Comparison of ENCODE assay signal across 1 cellular context in genomic region chr11:59551651-59552521, GRCh38.
TF ChIP-seq lines count a peak whose summit lies in the region.

No MANE protein-coding gene starts in this region.

TF ChIP-seq in K562, 482 proteins besides CTCF, POLR2A, EP300 and RAD21 (continues in another document):
- 0 out of 2 replicates have a peak, but pooled peaks have one; percentile 69 for TF ChIP-seq ZNF764 (CRISPR knock-in tag; IDR thresholded peaks at IDR 0.05; ENCODE audit: low read depth)
- 0 out of 2 replicates have a peak, but pooled peaks have one; percentile 17 for TF ChIP-seq NCOR1 (IDR thresholded peaks at IDR 0.05)
- 0 out of 2 replicates have a peak, but pooled peaks have one; percentile 30 for TF ChIP-seq CBX1 (IDR thresholded peaks at IDR 0.05; ENCODE audit: low read depth)
- no peak; the same call in 1 of the 2 replicates for TF ChIP-seq SOX6 (IDR thresholded peaks at IDR 0.05)
- TF ChIP-seq MBD2 (IDR thresholded peaks at IDR 0.05; ENCODE audit: borderline replicate concordance, low read depth): 0 out of 2 replicates have a peak, but pooled peaks have one; percentile 2
- TF ChIP-seq ZNF644 (tag; IDR thresholded peaks at IDR 0.05; ENCODE audit: low read depth): 0 out of 2 replicates have a peak, but pooled peaks have one; percentile 50
- 0 out of 2 replicates have a peak, but pooled peaks have one; percentile 40 for TF ChIP-seq ZNF175 (CRISPR knock-in tag; IDR thresholded peaks at IDR 0.05; ENCODE audit: low read depth)
- TF ChIP-seq SMARCA5 (IDR thresholded peaks at IDR 0.05): peak; percentile 10; the same call in 1 of the 2 replicates
- TF ChIP-seq, protein P1, sequence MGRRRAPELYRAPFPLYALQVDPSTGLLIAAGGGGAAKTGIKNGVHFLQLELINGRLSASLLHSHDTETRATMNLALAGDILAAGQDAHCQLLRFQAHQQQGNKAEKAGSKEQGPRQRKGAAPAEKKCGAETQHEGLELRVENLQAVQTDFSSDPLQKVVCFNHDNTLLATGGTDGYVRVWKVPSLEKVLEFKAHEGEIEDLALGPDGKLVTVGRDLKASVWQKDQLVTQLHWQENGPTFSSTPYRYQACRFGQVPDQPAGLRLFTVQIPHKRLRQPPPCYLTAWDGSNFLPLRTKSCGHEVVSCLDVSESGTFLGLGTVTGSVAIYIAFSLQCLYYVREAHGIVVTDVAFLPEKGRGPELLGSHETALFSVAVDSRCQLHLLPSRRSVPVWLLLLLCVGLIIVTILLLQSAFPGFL (CRISPR knock-in tag; IDR thresholded peaks at IDR 0.05): no peak
- 0 out of 2 replicates have a peak, but pooled peaks have one; percentile 10 for TF ChIP-seq HDAC8 (tag; IDR thresholded peaks at IDR 0.05)
- 0 out of 2 replicates have a peak, but pooled peaks have one; percentile 66 for TF ChIP-seq ILF3 (IDR thresholded peaks at IDR 0.05; ENCODE audit: borderline replicate concordance)
- TF ChIP-seq, protein P2, sequence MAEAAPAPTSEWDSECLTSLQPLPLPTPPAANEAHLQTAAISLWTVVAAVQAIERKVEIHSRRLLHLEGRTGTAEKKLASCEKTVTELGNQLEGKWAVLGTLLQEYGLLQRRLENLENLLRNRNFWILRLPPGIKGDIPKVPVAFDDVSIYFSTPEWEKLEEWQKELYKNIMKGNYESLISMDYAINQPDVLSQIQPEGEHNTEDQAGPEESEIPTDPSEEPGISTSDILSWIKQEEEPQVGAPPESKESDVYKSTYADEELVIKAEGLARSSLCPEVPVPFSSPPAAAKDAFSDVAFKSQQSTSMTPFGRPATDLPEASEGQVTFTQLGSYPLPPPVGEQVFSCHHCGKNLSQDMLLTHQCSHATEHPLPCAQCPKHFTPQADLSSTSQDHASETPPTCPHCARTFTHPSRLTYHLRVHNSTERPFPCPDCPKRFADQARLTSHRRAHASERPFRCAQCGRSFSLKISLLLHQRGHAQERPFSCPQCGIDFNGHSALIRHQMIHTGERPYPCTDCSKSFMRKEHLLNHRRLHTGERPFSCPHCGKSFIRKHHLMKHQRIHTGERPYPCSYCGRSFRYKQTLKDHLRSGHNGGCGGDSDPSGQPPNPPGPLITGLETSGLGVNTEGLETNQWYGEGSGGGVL (CRISPR knock-in tag; IDR thresholded peaks at IDR 0.05): no peak
- TF ChIP-seq, protein P3, sequence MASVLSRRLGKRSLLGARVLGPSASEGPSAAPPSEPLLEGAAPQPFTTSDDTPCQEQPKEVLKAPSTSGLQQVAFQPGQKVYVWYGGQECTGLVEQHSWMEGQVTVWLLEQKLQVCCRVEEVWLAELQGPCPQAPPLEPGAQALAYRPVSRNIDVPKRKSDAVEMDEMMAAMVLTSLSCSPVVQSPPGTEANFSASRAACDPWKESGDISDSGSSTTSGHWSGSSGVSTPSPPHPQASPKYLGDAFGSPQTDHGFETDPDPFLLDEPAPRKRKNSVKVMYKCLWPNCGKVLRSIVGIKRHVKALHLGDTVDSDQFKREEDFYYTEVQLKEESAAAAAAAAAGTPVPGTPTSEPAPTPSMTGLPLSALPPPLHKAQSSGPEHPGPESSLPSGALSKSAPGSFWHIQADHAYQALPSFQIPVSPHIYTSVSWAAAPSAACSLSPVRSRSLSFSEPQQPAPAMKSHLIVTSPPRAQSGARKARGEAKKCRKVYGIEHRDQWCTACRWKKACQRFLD (CRISPR knock-in tag; IDR thresholded peaks at IDR 0.05): peak; percentile 75
- 0 out of 4 replicates have a peak, but pooled peaks of 1 of the 2 experiments have one; percentile 9 for TF ChIP-seq MAZ (CRISPR knock-in tag; conservative IDR thresholded peaks at IDR 0.05 in 1 of 2, IDR thresholded peaks at IDR 0.05 in 1 of 2)
- no peak for TF ChIP-seq HIVEP1 (CRISPR knock-in tag; IDR thresholded peaks at IDR 0.05)
- 0 out of 2 replicates have a peak, but pooled peaks have one; percentile 25 for TF ChIP-seq SMAD4 (CRISPR knock-in tag; conservative IDR thresholded peaks at IDR 0.05)
- no peak for TF ChIP-seq ATF7 (IDR thresholded peaks at IDR 0.05)
- TF ChIP-seq, protein P4, sequence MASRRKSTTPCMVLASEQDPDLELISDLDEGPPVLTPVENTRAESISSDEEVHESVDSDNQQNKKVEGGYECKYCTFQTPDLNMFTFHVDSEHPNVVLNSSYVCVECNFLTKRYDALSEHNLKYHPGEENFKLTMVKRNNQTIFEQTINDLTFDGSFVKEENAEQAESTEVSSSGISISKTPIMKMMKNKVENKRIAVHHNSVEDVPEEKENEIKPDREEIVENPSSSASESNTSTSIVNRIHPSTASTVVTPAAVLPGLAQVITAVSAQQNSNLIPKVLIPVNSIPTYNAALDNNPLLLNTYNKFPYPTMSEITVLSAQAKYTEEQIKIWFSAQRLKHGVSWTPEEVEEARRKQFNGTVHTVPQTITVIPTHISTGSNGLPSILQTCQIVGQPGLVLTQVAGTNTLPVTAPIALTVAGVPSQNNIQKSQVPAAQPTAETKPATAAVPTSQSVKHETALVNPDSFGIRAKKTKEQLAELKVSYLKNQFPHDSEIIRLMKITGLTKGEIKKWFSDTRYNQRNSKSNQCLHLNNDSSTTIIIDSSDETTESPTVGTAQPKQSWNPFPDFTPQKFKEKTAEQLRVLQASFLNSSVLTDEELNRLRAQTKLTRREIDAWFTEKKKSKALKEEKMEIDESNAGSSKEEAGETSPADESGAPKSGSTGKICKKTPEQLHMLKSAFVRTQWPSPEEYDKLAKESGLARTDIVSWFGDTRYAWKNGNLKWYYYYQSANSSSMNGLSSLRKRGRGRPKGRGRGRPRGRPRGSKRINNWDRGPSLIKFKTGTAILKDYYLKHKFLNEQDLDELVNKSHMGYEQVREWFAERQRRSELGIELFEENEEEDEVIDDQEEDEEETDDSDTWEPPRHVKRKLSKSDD (conservative IDR thresholded peaks at IDR 0.05; ENCODE audit: low read length): no peak; the same call in 1 of the 2 replicates
- no peak for TF ChIP-seq HCFC1 (IDR thresholded peaks at IDR 0.05; ENCODE audit: low read depth, low read length)
- no peak for TF ChIP-seq EP400 (IDR thresholded peaks at IDR 0.05)
- TF ChIP-seq MTA3 (IDR thresholded peaks at IDR 0.05; ENCODE audit: borderline replicate concordance): no peak
- TF ChIP-seq ZNF609 (CRISPR knock-in tag; IDR thresholded peaks at IDR 0.05; ENCODE audit: borderline replicate concordance): no peak
- TF ChIP-seq, protein P5, sequence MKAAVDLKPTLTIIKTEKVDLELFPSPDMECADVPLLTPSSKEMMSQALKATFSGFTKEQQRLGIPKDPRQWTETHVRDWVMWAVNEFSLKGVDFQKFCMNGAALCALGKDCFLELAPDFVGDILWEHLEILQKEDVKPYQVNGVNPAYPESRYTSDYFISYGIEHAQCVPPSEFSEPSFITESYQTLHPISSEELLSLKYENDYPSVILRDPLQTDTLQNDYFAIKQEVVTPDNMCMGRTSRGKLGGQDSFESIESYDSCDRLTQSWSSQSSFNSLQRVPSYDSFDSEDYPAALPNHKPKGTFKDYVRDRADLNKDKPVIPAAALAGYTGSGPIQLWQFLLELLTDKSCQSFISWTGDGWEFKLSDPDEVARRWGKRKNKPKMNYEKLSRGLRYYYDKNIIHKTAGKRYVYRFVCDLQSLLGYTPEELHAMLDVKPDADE (conservative IDR thresholded peaks at IDR 0.05; ENCODE audit: control insufficient read depth, low read depth, low read length): 0 out of 2 replicates have a peak, but pooled peaks have one; percentile 60
- peak; percentile 99 for TF ChIP-seq POLR2H (tag; IDR thresholded peaks at IDR 0.05; ENCODE audit: low read depth)
- TF ChIP-seq ZNF384 (IDR thresholded peaks at IDR 0.05; ENCODE audit: low read depth, low read length): peak; percentile 40; the same call in 1 of the 2 replicates
- 0 out of 2 replicates have a peak, but pooled peaks have one; percentile 21 for TF ChIP-seq CAMTA2 (CRISPR knock-in tag; conservative IDR thresholded peaks at IDR 0.05)
- peak in 1 of 2 experiments; percentile 18; a peak in 1 of 4 replicates for TF ChIP-seq FOXK2 (conservative IDR thresholded peaks at IDR 0.05 in 1 of 2, IDR thresholded peaks at IDR 0.05 in 1 of 2; ENCODE audit: low read depth in 2 of 2)
- TF ChIP-seq JUND (IDR thresholded peaks at IDR 0.05; ENCODE audit: borderline replicate concordance, low read depth, low read length): no peak
- peak; percentile 4; the same call in 1 of the 3 replicates for TF ChIP-seq JUND (tag; IDR thresholded peaks at IDR 0.05; ENCODE audit: borderline replicate concordance, low read depth, low read length)
- TF ChIP-seq ZSCAN29 (IDR thresholded peaks at IDR 0.05): peak; percentile 41; the same call in 1 of the 2 replicates
